26 cellular contexts compared by ENCODE assay signal in the genomic region with DNA sequence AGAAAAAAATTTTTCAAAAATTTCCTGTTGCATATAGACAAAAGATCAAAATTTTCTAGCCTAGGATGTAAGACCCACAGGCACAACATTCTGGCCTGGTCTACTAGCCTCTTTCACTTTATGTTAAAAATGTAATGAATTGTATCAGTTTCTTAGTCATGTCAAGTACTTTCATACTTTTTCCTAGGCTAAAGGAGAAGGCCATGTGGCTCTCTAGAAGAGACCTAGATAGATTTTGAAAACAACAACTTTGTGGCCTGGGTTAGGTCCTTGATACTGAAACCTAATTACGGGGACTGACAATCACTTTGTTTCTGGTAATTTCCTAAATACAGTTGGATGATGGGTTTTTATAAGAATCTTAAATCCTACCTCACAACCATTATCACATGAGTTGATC.
"Had no signal": no experiment of that assay in that cellular context is flagged by ENCODE, and none has a peak within 500 bp of the region (broad histone marks: within the 10 kb centered on the region; RNA-seq: fewer than 3 reads in every experiment).

No MANE protein-coding gene starts in this region.

- H3K9me3 Mint-ChIP-seq: endodermal cell had no signal

- H3K4me1 ChIP-seq: colonic mucosa, esophagus muscularis mucosa, esophagus squamous epithelium, foreskin keratinocyte, gastrocnemius medialis, gastroesophageal sphincter, heart left ventricle, heart right ventricle had no signal

- H3K9me3 ChIP-seq: colonic mucosa, esophagus squamous epithelium, gastrocnemius medialis, gastroesophageal sphincter, heart left ventricle, heart right ventricle had no signal

- H3K27me3 ChIP-seq: colonic mucosa, dorsolateral prefrontal cortex, esophagus muscularis mucosa, esophagus squamous epithelium, foreskin keratinocyte, gastrocnemius medialis, gastroesophageal sphincter, heart left ventricle, heart right ventricle, hepatocyte had no signal

- H3K4me3 ChIP-seq: colonic mucosa, coronary artery, dorsolateral prefrontal cortex, esophagus muscularis mucosa, esophagus squamous epithelium, gastrocnemius medialis, gastroesophageal sphincter, heart left ventricle, heart right ventricle, hepatocyte had no signal

- H3K27ac ChIP-seq: colonic mucosa, coronary artery, dorsolateral prefrontal cortex, epithelial cell of prostate, esophagus muscularis mucosa, esophagus squamous epithelium, foreskin keratinocyte, gastrocnemius medialis, gastroesophageal sphincter, heart left ventricle, heart right ventricle, hepatocyte had no signal

- DNase-seq: colonic mucosa; cortex of kidney; dermis blood vessel endothelial cell; dorsolateral prefrontal cortex; effector CD4-positive, alpha-beta T cell; effector CD8-positive, alpha-beta T cell; effector memory CD4-positive, alpha-beta T cell; effector memory CD8-positive, alpha-beta T cell; endodermal cell; erythroblast; esophagus squamous epithelium; foreskin fibroblast; foreskin keratinocyte; foreskin melanocyte; gastrocnemius medialis; glutamatergic neuron; head of caudate nucleus; heart left ventricle; heart right ventricle had no signal

- H3K36me3 ChIP-seq: colonic mucosa, esophagus muscularis mucosa, esophagus squamous epithelium, gastrocnemius medialis, gastroesophageal sphincter, heart left ventricle, heart right ventricle had no signal

- H3K27me3 Mint-ChIP-seq: dendritic cell treated with granulocyte-macrophage colony-stimulating factor and Interleukin-4, amounts not matched to agents 40 ng/mL and 50 ng/mL, for 4 days; effector memory CD8-positive, alpha-beta T cell had no signal

- H3K4me3 Mint-ChIP-seq: dendritic cell treated with granulocyte-macrophage colony-stimulating factor and Interleukin-4, amounts not matched to agents 40 ng/mL and 50 ng/mL, for 4 days; effector memory CD8-positive, alpha-beta T cell; endodermal cell had no signal

- H3K79me2 ChIP-seq: hepatocyte had no signal

- ATAC-seq: effector memory CD8-positive, alpha-beta T cell; esophagus mucosa; foreskin keratinocyte; gastrocnemius medialis; gastroesophageal sphincter; heart left ventricle; heart right ventricle had no signal

- H3K4me2 ChIP-seq: hepatocyte had no signal

- H2AFZ ChIP-seq: hepatocyte had no signal
